10 cellular contexts compared by ENCODE assay signal in the genomic region with DNA sequence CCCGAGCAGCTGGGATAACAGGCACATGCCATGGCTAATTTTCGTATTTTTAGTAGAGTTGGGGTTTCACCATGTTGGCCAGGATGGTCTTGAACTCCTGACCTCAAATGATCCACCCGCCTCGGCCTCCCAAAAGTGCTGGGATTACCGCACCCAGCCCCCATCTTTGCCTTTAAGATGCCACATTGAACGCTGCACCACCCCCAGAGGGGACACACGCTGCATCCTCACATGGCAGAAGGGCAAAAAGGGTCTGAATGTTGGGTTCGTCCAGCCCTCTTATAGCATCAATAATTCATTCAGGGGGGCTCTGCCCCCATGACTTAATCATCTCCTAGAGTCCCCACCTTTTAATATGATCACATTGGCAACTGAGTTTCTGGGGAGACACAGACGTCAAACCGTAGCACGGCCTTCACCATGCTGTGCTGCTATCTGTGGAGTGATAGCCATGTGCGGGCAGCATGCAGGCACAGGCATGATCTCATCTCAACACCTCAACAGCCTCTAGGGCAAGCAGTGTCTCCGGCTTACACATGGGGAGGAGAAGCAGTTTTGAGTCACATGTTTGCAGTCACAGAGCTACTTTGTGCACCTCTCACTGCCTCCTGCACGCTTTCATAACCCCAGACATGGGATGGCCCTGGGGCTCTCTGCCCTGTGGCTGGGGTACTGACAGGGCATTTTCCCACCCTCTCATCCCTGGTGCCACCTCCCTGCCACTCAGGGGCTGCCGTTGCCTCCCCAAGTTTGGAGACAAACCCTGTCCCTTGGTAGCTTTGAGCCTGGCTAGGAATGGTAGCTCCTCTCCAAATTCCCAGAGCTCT. TPM values are rescaled to one million over a fixed set of nuclear protein-coding genes. Genes with fewer than 3 reads are reported as not detected.
DNase-seq lines count a peak whose midpoint lies in the region; ATAC-seq and TF ChIP-seq lines count a peak whose summit lies in the region.
"Had no signal": no experiment of that assay in that cellular context is flagged by ENCODE, and none has a peak within 500 bp of the region (broad histone marks: within the 10 kb centered on the region; RNA-seq: fewer than 3 reads in every experiment).

No MANE protein-coding gene starts in this region.

- TF ChIP-seq POLR2A in spleen (IDR thresholded peaks at IDR 0.05): no peak

- H3K4me1 ChIP-seq in spleen (peaks cover under 1 to 68% (median 40%) of the 10 kb centered on the region in 6 donors), BE2C (no peaks in the 10 kb centered on the region)

- ATAC-seq in HG03039 (IDR thresholded peaks at IDR 0.05; ENCODE audit: unreplicated experiment): no peak

- no peaks in the 10 kb centered on the region for H3K27me3 Mint-ChIP-seq in T-helper 1 cell treated with Interleukin-12 subunit alpha and Interleukin-12 subunit beta and Interleukin-4 antibody, amounts not matched to agents 30 μg/mL and 1 μg/mL, for 36 hours (ENCODE audit: low read depth)

- DNase-seq in T-helper 1 cell (no peak), RPMI7951 (ENCODE audit: low read depth) (peak; percentile 78), epithelial cell of esophagus (ENCODE audit: low read depth) (peak; percentile 92), spleen (peak; percentile 34), brain microvascular endothelial cell (no peak), BE2C (no peak)
- DNase-seq: NCI-H1930 had no signal

- H3K27ac ChIP-seq in spleen (peak overlapping the region in 1 of 8 donors; percentile 6), brain microvascular endothelial cell (no peak overlapping the region)
- H3K27ac ChIP-seq: 22Rv1 had no signal

- H3K9me3 ChIP-seq in spleen (no peaks in the 10 kb centered on the region), BE2C (no peaks in the 10 kb centered on the region)

- peaks cover 42% of the 10 kb centered on the region for H3K4me1 Mint-ChIP-seq in T-helper 1 cell treated with Interleukin-12 subunit alpha and Interleukin-12 subunit beta and Interleukin-4 antibody, amounts not matched to agents 30 μg/mL and 1 μg/mL, for 36 hours (ENCODE audit: low read depth)

- no peak for TF ChIP-seq CTCF in epithelial cell of esophagus (IDR thresholded peaks at IDR 0.05; ENCODE audit: insufficient read depth, low read depth, low read length, missing control alignments)
- TF ChIP-seq CTCF in spleen (IDR thresholded peaks at IDR 0.05 in 8 of 11, conservative IDR thresholded peaks at IDR 0.05 in 3 of 11): no peak
- no peak for TF ChIP-seq CTCF in brain microvascular endothelial cell (IDR thresholded peaks at IDR 0.05; ENCODE audit: low read depth, low read length, missing control alignments)
- no peak for TF ChIP-seq CTCF in BE2C (IDR thresholded peaks at IDR 0.05; ENCODE audit: low read depth, low read length)

- in situ Hi-C loops in brain microvascular endothelial cell (cut with HindIII; ENCODE audit: low pct_ligation_motif_present, low sequenced_read_pairs): no loop called here

- peaks cover 55% of the 10 kb centered on the region for H3K36me3 Mint-ChIP-seq in T-helper 1 cell treated with Interleukin-12 subunit alpha and Interleukin-12 subunit beta and Interleukin-4 antibody, amounts not matched to agents 30 μg/mL and 1 μg/mL, for 36 hours (ENCODE audit: low read depth)

- H3K9me3 Mint-ChIP-seq in T-helper 1 cell treated with Interleukin-12 subunit alpha and Interleukin-12 subunit beta and Interleukin-4 antibody, amounts not matched to agents 30 μg/mL and 1 μg/mL, for 36 hours: no peaks in the 10 kb centered on the region

- H3K27me3 ChIP-seq in spleen (replicated peaks in 1 of 7): peaks cover 0 to 32% (median 0%) of the 10 kb centered on the region in 7 donors
- H3K27me3 ChIP-seq in brain microvascular endothelial cell (replicated peaks): no peaks in the 10 kb centered on the region
- H3K27me3 ChIP-seq in BE2C: peaks cover 2% of the 10 kb centered on the region; the same call in 1 of the 2 replicates

- intact Hi-C loops in spleen (cut with DNase I; ENCODE audit: low total_unique reads): no loop called here

- no peak overlapping the region for H3K4me3 Mint-ChIP-seq in T-helper 1 cell treated with Interleukin-12 subunit alpha and Interleukin-12 subunit beta and Interleukin-4 antibody, amounts not matched to agents 30 μg/mL and 1 μg/mL, for 36 hours

- WGBS in spleen, 5 donors: 81 to 86% (median 81%) methylated on average over 13 to 15 of the region's 15 CpGs

- H3K4me3 ChIP-seq in epithelial cell of esophagus (ENCODE audit: low read length) (no peak overlapping the region), spleen (no peak overlapping the region), brain microvascular endothelial cell (ENCODE audit: low read depth, low read length) (no peak overlapping the region), BE2C (ENCODE audit: low read depth, low read length) (no peak overlapping the region)

- peaks cover 0 to 50% (median 3%) of the 10 kb centered on the region in 6 donors for H3K36me3 ChIP-seq in spleen
- H3K36me3 ChIP-seq in brain microvascular endothelial cell (replicated peaks): no peaks in the 10 kb centered on the region
- no peaks in the 10 kb centered on the region for H3K36me3 ChIP-seq in BE2C

- peak overlapping the region; percentile 82 for H3K27ac Mint-ChIP-seq in T-helper 1 cell treated with Interleukin-12 subunit alpha and Interleukin-12 subunit beta and Interleukin-4 antibody, amounts not matched to agents 30 μg/mL and 1 μg/mL, for 36 hours

RNA-seq across cellular contexts. Expression of a gene that starts 30.0 kb away (rescaled TPM):
- 1.1 and 2.1 TPM in 2 replicates for total RNA-seq in RPMI7951 (2014; rRNA removed; shearing (Covaris generic))
- total RNA-seq in spleen: 10 to 100 TPM in 6 of 7 donors, 1 to 10 TPM in 1; 8.7 to 19.7 (median 13.0) TPM
- polyA plus RNA-seq in spleen: 1 to 10 TPM; 2.7 to 6.0 (median 3.3) TPM
- not detected for polyA plus RNA-seq in BE2C (2012; ENCODE audit: insufficient read depth, insufficient read length, low read depth)

Comparison
In these comparisons a context has a peak if more than half of its experiments do, and no peak if none do; other contexts are left out.
1. DNase-seq: peak in RPMI7951 (single experiment), epithelial cell of esophagus (single experiment) and spleen (single experiment); none in T-helper 1 cell (0 of 5), brain microvascular endothelial cell (single experiment) and BE2C (single experiment).